1 cellular context compared by ENCODE assay signal in the genomic region with DNA sequence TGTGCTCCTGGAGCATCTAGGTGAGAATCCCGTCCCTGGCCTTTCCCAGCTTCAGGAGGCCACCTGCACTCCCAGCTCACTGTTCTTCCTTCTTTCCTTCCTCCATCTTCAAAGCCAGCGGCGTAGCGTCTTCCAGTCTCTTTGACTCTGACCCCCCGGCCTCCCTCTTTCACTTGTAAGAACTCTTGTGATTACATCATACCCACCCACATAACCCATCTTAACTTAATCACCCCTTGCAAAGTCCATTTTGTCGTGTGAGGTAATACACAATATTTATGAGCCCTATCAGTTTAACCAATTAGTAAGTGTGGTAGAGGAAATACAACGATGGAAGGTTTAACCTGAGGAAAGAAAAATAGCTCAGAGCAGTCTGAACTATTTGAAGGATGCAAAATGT.
TF ChIP-seq lines count a peak whose summit lies in the region.

No MANE protein-coding gene starts in this region.

TF ChIP-seq in HEK293, 187 proteins besides CTCF, POLR2A, EP300 and RAD21 (continued from another document):
- TF ChIP-seq ZNF302 (tag by site-specific recombination; IDR thresholded peaks at IDR 0.05; ENCODE audit: low read depth) (no peak), ZNF776 (tag by site-specific recombination; IDR thresholded peaks at IDR 0.05; ENCODE audit: borderline replicate concordance) (no peak), GLI4 (tag by site-specific recombination; IDR thresholded peaks at IDR 0.05) (no peak), ZFHX2 (tag by site-specific recombination; conservative IDR thresholded peaks at IDR 0.05) (peak; percentile 83), ZNF37A (tag by site-specific recombination; IDR thresholded peaks at IDR 0.05) (no peak)
- TF ChIP-seq, protein P1, sequence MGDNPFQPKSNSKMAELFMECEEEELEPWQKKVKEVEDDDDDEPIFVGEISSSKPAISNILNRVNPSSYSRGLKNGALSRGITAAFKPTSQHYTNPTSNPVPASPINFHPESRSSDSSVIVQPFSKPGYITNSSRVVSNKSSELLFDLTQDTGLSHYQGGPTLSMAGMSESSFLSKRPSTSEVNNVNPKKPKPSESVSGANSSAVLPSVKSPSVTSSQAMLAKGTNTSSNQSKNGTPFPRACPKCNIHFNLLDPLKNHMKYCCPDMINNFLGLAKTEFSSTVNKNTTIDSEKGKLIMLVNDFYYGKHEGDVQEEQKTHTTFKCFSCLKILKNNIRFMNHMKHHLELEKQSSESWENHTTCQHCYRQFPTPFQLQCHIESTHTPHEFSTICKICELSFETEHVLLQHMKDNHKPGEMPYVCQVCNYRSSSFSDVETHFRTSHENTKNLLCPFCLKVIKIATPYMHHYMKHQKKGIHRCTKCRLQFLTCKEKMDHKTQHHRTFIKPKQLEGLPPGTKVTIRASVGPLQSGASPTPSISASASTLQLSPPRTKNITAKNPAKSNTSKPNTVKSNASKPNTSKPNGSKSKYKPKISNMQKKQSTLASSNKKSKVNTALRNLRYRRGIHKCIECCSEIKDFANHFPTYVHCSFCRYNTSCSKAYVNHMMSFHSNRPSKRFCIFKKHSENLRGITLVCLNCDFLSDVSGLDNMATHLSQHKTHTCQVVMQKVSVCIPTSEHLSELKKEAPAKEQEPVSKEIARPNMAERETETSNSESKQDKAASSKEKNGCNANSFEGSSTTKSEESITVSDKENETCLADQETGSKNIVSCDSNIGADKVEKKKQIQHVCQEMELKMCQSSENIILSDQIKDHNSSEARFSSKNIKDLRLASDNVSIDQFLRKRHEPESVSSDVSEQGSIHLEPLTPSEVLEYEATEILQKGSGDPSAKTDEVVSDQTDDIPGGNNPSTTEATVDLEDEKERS (tag by site-specific recombination; IDR thresholded peaks at IDR 0.05) = no peak
- TF ChIP-seq, protein P2, sequence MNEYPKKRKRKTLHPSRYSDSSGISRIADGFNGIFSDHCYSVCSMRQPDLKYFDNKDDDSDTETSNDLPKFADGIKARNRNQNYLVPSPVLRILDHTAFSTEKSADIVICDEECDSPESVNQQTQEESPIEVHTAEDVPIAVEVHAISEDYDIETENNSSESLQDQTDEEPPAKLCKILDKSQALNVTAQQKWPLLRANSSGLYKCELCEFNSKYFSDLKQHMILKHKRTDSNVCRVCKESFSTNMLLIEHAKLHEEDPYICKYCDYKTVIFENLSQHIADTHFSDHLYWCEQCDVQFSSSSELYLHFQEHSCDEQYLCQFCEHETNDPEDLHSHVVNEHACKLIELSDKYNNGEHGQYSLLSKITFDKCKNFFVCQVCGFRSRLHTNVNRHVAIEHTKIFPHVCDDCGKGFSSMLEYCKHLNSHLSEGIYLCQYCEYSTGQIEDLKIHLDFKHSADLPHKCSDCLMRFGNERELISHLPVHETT (tag by site-specific recombination; IDR thresholded peaks at IDR 0.05) = no peak
